Comparison of ENCODE assay signal across 21 cellular contexts in genomic region chr19:29596080-29596479, GRCh38. TPM values are rescaled to one million over a fixed set of nuclear protein-coding genes. Genes with fewer than 3 reads are reported as not detected.
DNase-seq lines count a peak whose midpoint lies in the region; ATAC-seq and TF ChIP-seq lines count a peak whose summit lies in the region.
"Had no signal": no experiment of that assay in that cellular context is flagged by ENCODE, and none has a peak within 500 bp of the region (broad histone marks: within the 10 kb centered on the region; RNA-seq: fewer than 3 reads in every experiment).

No MANE protein-coding gene starts in this region.

- peak overlapping the region; percentile 27 for H2AFZ ChIP-seq in neural cell (ENCODE audit: low read depth, low read length)

- peak overlapping the region; percentile 19 for H3K4me3 ChIP-seq in neural cell (ENCODE audit: low read length)
- H3K4me3 ChIP-seq: lung, ovary, tibial nerve had no signal

- no peaks in the 10 kb centered on the region for H4K20me1 ChIP-seq in neural cell (ENCODE audit: insufficient read depth)

- H3K27me3 ChIP-seq in neural cell (ENCODE audit: insufficient read depth, low read depth, low read length): no peaks in the 10 kb centered on the region
- H3K27me3 ChIP-seq: ovary had no signal

- no peaks in the 10 kb centered on the region for H3K36me3 ChIP-seq in neural cell (ENCODE audit: insufficient read depth, low read length)
- H3K36me3 ChIP-seq: ovary, tibial nerve had no signal

- H3K79me2 ChIP-seq in neural cell (replicated peaks; ENCODE audit: insufficient read depth, low read length): no peaks in the 10 kb centered on the region

- no peak for TF ChIP-seq EP300 in neural cell (conservative IDR thresholded peaks at IDR 0.05; ENCODE audit: poor library complexity, severe bottlenecking)

- no peak for TF ChIP-seq CTCF in neural cell (IDR thresholded peaks at IDR 0.05; ENCODE audit: poor library complexity, severe bottlenecking)

- no peak overlapping the region for H3K27ac Mint-ChIP-seq in activated CD4-positive, alpha-beta T cell treated with anti-CD3 and anti-CD28 coated beads, Interleukin-2, amount 10 ng/mL, durations not matched to agents 24 days and 14 days
- H3K27ac Mint-ChIP-seq: activated CD8-positive, alpha-beta memory T cell treated with anti-CD3 and anti-CD28 coated beads, Interleukin-2, amount 10 ng/mL, durations not matched to agents 7 days and 5 days; activated T-helper 17 cell treated with anti-CD3 and anti-CD28 coated beads, Interleukin-2, amount 50 U/mL, for 72 hours; CD8-positive, alpha-beta memory T cell; H9; IgD-negative memory B cell had no signal

- no peak for TF ChIP-seq RAD21 in neural cell (conservative IDR thresholded peaks at IDR 0.05)

- peaks cover 47% of the 10 kb centered on the region for H3K27me3 Mint-ChIP-seq in activated CD4-positive, alpha-beta T cell treated with anti-CD3 and anti-CD28 coated beads, Interleukin-2, amount 10 ng/mL, durations not matched to agents 24 days and 14 days

- peaks cover 2% of the 10 kb centered on the region for H3K4me1 Mint-ChIP-seq in activated CD4-positive, alpha-beta T cell treated with anti-CD3 and anti-CD28 coated beads, Interleukin-2, amount 10 ng/mL, durations not matched to agents 24 days and 14 days
- H3K4me1 Mint-ChIP-seq: activated CD8-positive, alpha-beta memory T cell treated with anti-CD3 and anti-CD28 coated beads, Interleukin-2, amount 10 ng/mL, durations not matched to agents 7 days and 5 days; activated T-helper 17 cell treated with anti-CD3 and anti-CD28 coated beads, Interleukin-2, amount 50 U/mL, for 72 hours; CD8-positive, alpha-beta memory T cell; IgD-negative memory B cell had no signal

- H3K9ac ChIP-seq in neural cell (ENCODE audit: low read length): peak overlapping the region; percentile 36
- H3K9ac ChIP-seq: SK-N-SH had no signal

- H3K36me3 Mint-ChIP-seq in activated CD4-positive, alpha-beta T cell treated with anti-CD3 and anti-CD28 coated beads, Interleukin-2, amount 10 ng/mL, durations not matched to agents 24 days and 14 days (ENCODE audit: low read depth): no peaks in the 10 kb centered on the region
- H3K36me3 Mint-ChIP-seq: activated CD8-positive, alpha-beta memory T cell treated with anti-CD3 and anti-CD28 coated beads, Interleukin-2, amount 10 ng/mL, durations not matched to agents 7 days and 5 days; brain; CD8-positive, alpha-beta memory T cell had no signal

- no peak overlapping the region for H3K4me2 ChIP-seq in neural cell (ENCODE audit: low read length)
- H3K4me2 ChIP-seq: SK-N-SH had no signal

- H3F3A ChIP-seq in neural cell (ENCODE audit: insufficient read depth, low read length, poor library complexity, severe bottlenecking): no peaks in the 10 kb centered on the region

- DNase-seq in ELF-1 (ENCODE audit: low read depth, low spot score): peak; percentile 23
- peak; percentile 8 for DNase-seq in NCI-H128 (lab: John Stamatoyannopoulos, UW; ENCODE audit: unreplicated experiment)
- DNase-seq in NCI-H69 (lab: John Stamatoyannopoulos, UW): peak; percentile 72
- DNase-seq in AG08396 (ENCODE audit: low spot score): no peak
- no peak for DNase-seq in left cardiac atrium
- no peak for DNase-seq in activated CD4-positive, alpha-beta T cell treated with anti-CD3 and anti-CD28 coated beads, Interleukin-2, amount 10 ng/mL, durations not matched to agents 24 days and 14 days
- DNase-seq in COR-L47 (lab: John Stamatoyannopoulos, UW): no peak
- DNase-seq: activated CD8-positive, alpha-beta memory T cell treated with anti-CD3 and anti-CD28 coated beads, Interleukin-2, amount 10 ng/mL, durations not matched to agents 7 days and 5 days; CD8-positive, alpha-beta memory T cell; H9; head of caudate nucleus; ovary; SK-N-SH; stimulated activated CD4-positive, alpha-beta T cell treated with anti-CD3 and anti-CD28 coated beads, Interleukin-1b, Interleukin-23, amount 100 ng/mL, for 48 hours; stimulated activated naive CD4-positive, alpha-beta T cell had no signal

- ATAC-seq in left cardiac atrium: no peak
- ATAC-seq: activated CD8-positive, alpha-beta memory T cell treated with anti-CD3 and anti-CD28 coated beads, Interleukin-2, amount 10 ng/mL, durations not matched to agents 7 days and 5 days; activated T-helper 17 cell treated with anti-CD3 and anti-CD28 coated beads, Interleukin-2, amount 50 U/mL, for 72 hours had no signal

- H3K4me3 Mint-ChIP-seq in activated CD4-positive, alpha-beta T cell treated with anti-CD3 and anti-CD28 coated beads, Interleukin-2, amount 10 ng/mL, durations not matched to agents 24 days and 14 days: no peak overlapping the region
- H3K4me3 Mint-ChIP-seq: activated CD8-positive, alpha-beta memory T cell treated with anti-CD3 and anti-CD28 coated beads, Interleukin-2, amount 10 ng/mL, durations not matched to agents 7 days and 5 days; activated T-helper 17 cell treated with anti-CD3 and anti-CD28 coated beads, Interleukin-2, amount 50 U/mL, for 72 hours; CD8-positive, alpha-beta memory T cell; IgD-negative memory B cell had no signal

- no peaks in the 10 kb centered on the region for H3K9me3 Mint-ChIP-seq in activated CD4-positive, alpha-beta T cell treated with anti-CD3 and anti-CD28 coated beads, Interleukin-2, amount 10 ng/mL, durations not matched to agents 24 days and 14 days
- H3K9me3 Mint-ChIP-seq: activated T-helper 17 cell treated with anti-CD3 and anti-CD28 coated beads, Interleukin-2, amount 50 U/mL, for 72 hours; CD8-positive, alpha-beta memory T cell; H9; IgD-negative memory B cell had no signal

- peak overlapping the region; percentile 64 for H3K27ac ChIP-seq in neural cell (ENCODE audit: low read length)
- H3K27ac ChIP-seq: ovary, tibial nerve had no signal

- intact Hi-C loops in left cardiac atrium (cut with DNase I): no loop called here
- intact Hi-C loops in activated CD4-positive, alpha-beta T cell treated with anti-CD3 and anti-CD28 coated beads, Interleukin-2, amount 10 ng/mL, durations not matched to agents 24 days and 14 days (cut with micrococcal nuclease): loop anchor here (5.0 kb wide), 2 partner anchors 129 to 859 kb away; no protein-coding TSS in a partner anchor

- no peaks in the 10 kb centered on the region for H3K9me2 ChIP-seq in neural cell (ENCODE audit: insufficient read depth, low read length)
- H3K9me2 ChIP-seq: SK-N-SH had no signal

- H3K9me3 ChIP-seq in neural cell (ENCODE audit: low read length): no peaks in the 10 kb centered on the region
- H3K9me3 ChIP-seq: ovary, SK-N-SH, tibial nerve had no signal

TF ChIP-seq in neural cell, 6 proteins besides CTCF, POLR2A, EP300 and RAD21:
- no peak for TF ChIP-seq SMC3 (conservative IDR thresholded peaks at IDR 0.05; ENCODE audit: poor library complexity)
- no peak for TF ChIP-seq POLR2AphosphoS5 (IDR thresholded peaks at IDR 0.05)
- TF ChIP-seq EZH2 (IDR thresholded peaks at IDR 0.05; ENCODE audit: borderline replicate concordance, insufficient read depth, low read length, poor library complexity, severe bottlenecking): no peak
- no peak for TF ChIP-seq TAF1 (IDR thresholded peaks at IDR 0.05; ENCODE audit: low read depth)
- TF ChIP-seq MXI1 (conservative IDR thresholded peaks at IDR 0.05; ENCODE audit: poor library complexity, severe bottlenecking): no peak
- TF ChIP-seq, protein P1, sequence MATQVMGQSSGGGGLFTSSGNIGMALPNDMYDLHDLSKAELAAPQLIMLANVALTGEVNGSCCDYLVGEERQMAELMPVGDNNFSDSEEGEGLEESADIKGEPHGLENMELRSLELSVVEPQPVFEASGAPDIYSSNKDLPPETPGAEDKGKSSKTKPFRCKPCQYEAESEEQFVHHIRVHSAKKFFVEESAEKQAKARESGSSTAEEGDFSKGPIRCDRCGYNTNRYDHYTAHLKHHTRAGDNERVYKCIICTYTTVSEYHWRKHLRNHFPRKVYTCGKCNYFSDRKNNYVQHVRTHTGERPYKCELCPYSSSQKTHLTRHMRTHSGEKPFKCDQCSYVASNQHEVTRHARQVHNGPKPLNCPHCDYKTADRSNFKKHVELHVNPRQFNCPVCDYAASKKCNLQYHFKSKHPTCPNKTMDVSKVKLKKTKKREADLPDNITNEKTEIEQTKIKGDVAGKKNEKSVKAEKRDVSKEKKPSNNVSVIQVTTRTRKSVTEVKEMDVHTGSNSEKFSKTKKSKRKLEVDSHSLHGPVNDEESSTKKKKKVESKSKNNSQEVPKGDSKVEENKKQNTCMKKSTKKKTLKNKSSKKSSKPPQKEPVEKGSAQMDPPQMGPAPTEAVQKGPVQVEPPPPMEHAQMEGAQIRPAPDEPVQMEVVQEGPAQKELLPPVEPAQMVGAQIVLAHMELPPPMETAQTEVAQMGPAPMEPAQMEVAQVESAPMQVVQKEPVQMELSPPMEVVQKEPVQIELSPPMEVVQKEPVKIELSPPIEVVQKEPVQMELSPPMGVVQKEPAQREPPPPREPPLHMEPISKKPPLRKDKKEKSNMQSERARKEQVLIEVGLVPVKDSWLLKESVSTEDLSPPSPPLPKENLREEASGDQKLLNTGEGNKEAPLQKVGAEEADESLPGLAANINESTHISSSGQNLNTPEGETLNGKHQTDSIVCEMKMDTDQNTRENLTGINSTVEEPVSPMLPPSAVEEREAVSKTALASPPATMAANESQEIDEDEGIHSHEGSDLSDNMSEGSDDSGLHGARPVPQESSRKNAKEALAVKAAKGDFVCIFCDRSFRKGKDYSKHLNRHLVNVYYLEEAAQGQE (IDR thresholded peaks at IDR 0.05; ENCODE audit: borderline replicate concordance): no peak

RNA-seq across cellular contexts. Expression of gene POP4, which starts 10.0 kb away (rescaled TPM):
- polyA plus RNA-seq in neural cell: 95.2 and 101 TPM in 2 replicates
- polyA minus RNA-seq in neural cell: 61.4 and 64.8 TPM in 2 replicates
- total RNA-seq in left cardiac atrium: 10 to 100 TPM; 48.7 to 50.8 TPM
- 121 TPM in 2 replicates for total RNA-seq in activated CD4-positive, alpha-beta T cell treated with anti-CD3 and anti-CD28 coated beads, Interleukin-2, amount 10 ng/mL, durations not matched to agents 24 days and 14 days

Comparison
In these comparisons a context has a peak if more than half of its experiments do, and no peak if none do; other contexts are left out.
1. DNase-seq: peak in ELF-1 (single experiment), NCI-H128 (single experiment) and NCI-H69 (single experiment); none in AG08396 (single experiment), left cardiac atrium (single experiment), activated CD4-positive, alpha-beta T cell treated with anti-CD3 and anti-CD28 coated beads, Interleukin-2, amount 10 ng/mL, durations not matched to agents 24 days and 14 days (single experiment) and COR-L47 (single experiment).